ENCODE assay signal across 9 cellular contexts in genomic region chr15:39918688-39919385, GRCh38. TPM values are rescaled to one million over a fixed set of nuclear protein-coding genes. Genes with fewer than 3 reads are reported as not detected.
DNase-seq lines count a peak whose midpoint lies in the region; ATAC-seq and TF ChIP-seq lines count a peak whose summit lies in the region.
"Had no signal": no experiment of that assay in that cellular context is flagged by ENCODE, and none has a peak within 500 bp of the region (broad histone marks: within the 10 kb centered on the region; RNA-seq: fewer than 3 reads in every experiment).

No MANE protein-coding gene starts in this region.

- no peak for ATAC-seq in left ventricle myocardium superior
- ATAC-seq in GM18511 (IDR thresholded peaks at IDR 0.05; ENCODE audit: unreplicated experiment), result no peak

- H3K27ac ChIP-seq in cardiac muscle cell, result no peak overlapping the region
- H3K27ac ChIP-seq in ascending aorta, result peak overlapping the region; percentile 92 to 94

- H3K36me3 ChIP-seq in cardiac muscle cell (no peaks in the 10 kb centered on the region), ascending aorta (no peaks in the 10 kb centered on the region)

- H3K9me3 ChIP-seq in cardiac muscle cell (ENCODE audit: low read depth), result no peaks in the 10 kb centered on the region
- no peaks in the 10 kb centered on the region for H3K9me3 ChIP-seq in ascending aorta

- no peaks in the 10 kb centered on the region for H3K36me3 Mint-ChIP-seq in type B pancreatic cell

- no peaks in the 10 kb centered on the region for H3K4me1 ChIP-seq in cardiac muscle cell (ENCODE audit: low read depth)
- no peaks in the 10 kb centered on the region for H3K4me1 ChIP-seq in ascending aorta

- H3K27ac Mint-ChIP-seq in type B pancreatic cell, result no peak overlapping the region

- peaks cover 48% of the 10 kb centered on the region for H3K27me3 Mint-ChIP-seq in type B pancreatic cell

- peaks cover 4% of the 10 kb centered on the region for H3K4me1 Mint-ChIP-seq in type B pancreatic cell (ENCODE audit: unreplicated experiment)

- DNase-seq in cardiac muscle cell (ENCODE audit: low read depth in 1 of 2, low spot score in 1 of 2) (peak in 1 of 2 donors; percentile 78), left ventricle myocardium superior (no peak), ascending aorta (ENCODE audit: low spot score in 2 of 2) (no peak), iris pigment epithelial cell (ENCODE audit: low read depth) (peak; percentile 88), type B pancreatic cell (ENCODE audit: extremely low spot score, unreplicated experiment) (no peak), SKM-1 treated with dmso at 0.1 percent for 144 hours (lab: John Stamatoyannopoulos, UW; ENCODE audit: unreplicated experiment) (no peak)
- DNase-seq in activated CD4-positive, alpha-beta T cell treated with anti-CD3 and anti-CD28 coated beads, Interleukin-2, amount 50 U/mL, for 48 hours, result no peak
- DNase-seq: GF-D8 had no signal

- no peak for TF ChIP-seq CTCF in cardiac muscle cell (IDR thresholded peaks at IDR 0.05; ENCODE audit: low read depth, low read length)
- no peak for TF ChIP-seq CTCF in ascending aorta (IDR thresholded peaks at IDR 0.05)
- no peak for TF ChIP-seq CTCF in type B pancreatic cell (conservative IDR thresholded peaks at IDR 0.05)

- H3K4me3 Mint-ChIP-seq in type B pancreatic cell, result peak overlapping the region; percentile 80

- H3K4me3 ChIP-seq in cardiac muscle cell (peak overlapping the region; percentile 42), ascending aorta (peak overlapping the region; percentile 80 to 88)

- H3K9me3 Mint-ChIP-seq in type B pancreatic cell, result peaks cover 8% of the 10 kb centered on the region

- intact Hi-C loops in left ventricle myocardium superior (cut with micrococcal nuclease) (no loop called here), ascending aorta (cut with DNase I) (no loop called here)

- H3K27me3 ChIP-seq in cardiac muscle cell, result peaks cover 24% of the 10 kb centered on the region
- no peaks in the 10 kb centered on the region for H3K27me3 ChIP-seq in ascending aorta

RNA-seq across cellular contexts. Expression of gene GPR176, which starts 1.2 kb away (rescaled TPM):
- total RNA-seq in cardiac muscle cell, result 3.2 and 5.6 TPM in 2 replicates
- 1.4 and 5.9 TPM in 2 replicates for polyA plus RNA-seq in cardiac muscle cell
- total RNA-seq in left ventricle myocardium superior, result 1.5 TPM
- total RNA-seq in ascending aorta, result 99.1 TPM
- 0.95 and 7.2 TPM in 2 replicates for total RNA-seq in type B pancreatic cell (ENCODE audit: low replicate concordance)

RNA-seq across cellular contexts. Expression of gene EIF2AK4, which starts 15.1 kb away (rescaled TPM):
- total RNA-seq in cardiac muscle cell (41.4 and 54.7 TPM in 2 replicates), left ventricle myocardium superior (20.5 TPM), ascending aorta (26.8 TPM), type B pancreatic cell (ENCODE audit: low replicate concordance) (33.3 and 42.3 TPM in 2 replicates)
- 60.6 and 74.9 TPM in 2 replicates for polyA plus RNA-seq in cardiac muscle cell

Comparison
In these comparisons a context has a peak if more than half of its experiments do, and no peak if none do; other contexts are left out.
1. RNA of gene GPR176, which starts 1.2 kb away (total RNA-seq): 99.1 TPM in ascending aorta (single experiment); 0.95 to 7.2 TPM in type B pancreatic cell, 3.2 to 5.6 TPM in cardiac muscle cell and 1.5 TPM in left ventricle myocardium superior (single experiment); every median in the first group is over 10 times any median in the second.